Comparison of ENCODE assay signal across 14 cellular contexts in the genomic region with DNA sequence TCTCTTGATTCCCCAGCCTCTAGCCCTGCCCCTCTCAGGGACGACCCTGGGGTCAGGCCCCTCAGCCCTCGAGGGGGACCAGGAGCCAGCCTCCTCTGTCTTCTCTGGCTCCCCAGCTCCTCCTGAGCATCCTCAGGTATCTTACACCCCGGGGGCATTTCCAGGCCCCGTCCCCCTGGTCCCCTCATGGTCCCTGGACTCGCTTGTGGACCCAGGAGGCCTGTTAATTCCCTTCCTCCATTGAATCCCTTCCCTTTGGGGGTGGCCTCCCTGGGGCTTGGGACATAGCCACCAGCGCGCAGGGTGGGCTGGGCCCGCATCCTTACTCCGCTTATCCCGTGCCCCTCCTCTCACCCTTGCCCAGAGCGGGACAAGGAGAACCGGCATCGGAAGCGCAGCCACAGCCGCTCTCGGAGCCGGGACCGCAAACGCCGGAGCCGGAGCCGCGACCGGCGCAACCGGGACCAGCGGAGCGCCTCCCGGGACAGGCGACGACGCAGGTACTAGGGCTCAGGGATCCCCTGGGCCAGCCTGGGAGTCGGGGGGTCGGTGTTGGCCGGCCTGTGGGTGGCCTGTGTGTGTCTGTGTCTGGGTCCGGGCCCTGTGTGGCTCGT. TPM values are rescaled to one million over a fixed set of nuclear protein-coding genes. Genes with fewer than 3 reads are reported as not detected.
DNase-seq lines count a peak whose midpoint lies in the region; TF ChIP-seq lines count a peak whose summit lies in the region.
"Had no signal": no experiment of that assay in that cellular context is flagged by ENCODE, and none has a peak within 500 bp of the region (broad histone marks: within the 10 kb centered on the region; RNA-seq: fewer than 3 reads in every experiment).

No MANE protein-coding gene starts in this region.

- H3K36me3 Mint-ChIP-seq in activated naive CD4-positive, alpha-beta T cell treated with anti-CD3 and anti-CD28 coated beads, Interleukin-2, amount 50 U/mL, for 24 hours, result peaks cover 16% of the 10 kb centered on the region
- H3K36me3 Mint-ChIP-seq in glutamatergic neuron (ENCODE audit: unreplicated experiment), result no peaks in the 10 kb centered on the region

- H3K4me1 ChIP-seq in subcutaneous abdominal adipose tissue (ENCODE audit: control insufficient read depth in 5 of 5, insufficient read depth in 5 of 5, low read length in 5 of 5), result peaks cover 20 to 50% (median 43%) of the 10 kb centered on the region in 5 donors

- H3K4me3 ChIP-seq in SK-N-MC (no peak overlapping the region; the same call in 1 of the 2 replicates), subcutaneous abdominal adipose tissue (ENCODE audit: low read depth in 1 of 5, low read length in 5 of 5) (no peak overlapping the region)
- H3K4me3 ChIP-seq: SJSA1 had no signal

- TF ChIP-seq CTCF in glutamatergic neuron (IDR thresholded peaks at IDR 0.05; ENCODE audit: partially characterized antibody, unreplicated experiment), result no peak

- H3K9me3 ChIP-seq in SK-N-MC (ENCODE audit: low read depth, low read length) (no peaks in the 10 kb centered on the region), subcutaneous abdominal adipose tissue (ENCODE audit: control insufficient read depth in 5 of 5, low read length in 5 of 5) (no peaks in the 10 kb centered on the region)
- H3K9me3 ChIP-seq: SJSA1, spleen had no signal

- no peaks in the 10 kb centered on the region for H3K27me3 ChIP-seq in subcutaneous abdominal adipose tissue (ENCODE audit: control insufficient read depth in 5 of 5, insufficient read depth in 4 of 5, low read length in 5 of 5)
- H3K27me3 ChIP-seq: SJSA1, spleen had no signal

- H3K9me3 Mint-ChIP-seq in activated naive CD4-positive, alpha-beta T cell treated with anti-CD3 and anti-CD28 coated beads, Interleukin-2, amount 50 U/mL, for 24 hours, result no peaks in the 10 kb centered on the region
- peaks cover 19% of the 10 kb centered on the region for H3K9me3 Mint-ChIP-seq in glutamatergic neuron (ENCODE audit: unreplicated experiment)

- H3K27me3 Mint-ChIP-seq in activated naive CD4-positive, alpha-beta T cell treated with anti-CD3 and anti-CD28 coated beads, Interleukin-2, amount 50 U/mL, for 24 hours, result no peaks in the 10 kb centered on the region
- peaks cover 9% of the 10 kb centered on the region for H3K27me3 Mint-ChIP-seq in glutamatergic neuron (ENCODE audit: unreplicated experiment)

- H3K27ac Mint-ChIP-seq in activated naive CD4-positive, alpha-beta T cell treated with anti-CD3 and anti-CD28 coated beads, Interleukin-2, amount 50 U/mL, for 24 hours, result peak overlapping the region; percentile 92
- peak overlapping the region; percentile 84 for H3K27ac Mint-ChIP-seq in glutamatergic neuron (ENCODE audit: unreplicated experiment)

- H3K27ac ChIP-seq in SK-N-MC, result 0 out of 2 replicates have a peak overlapping the region, but pooled peaks have one; percentile 25
- H3K27ac ChIP-seq in subcutaneous abdominal adipose tissue (ENCODE audit: low read depth, low read length), result no peak overlapping the region
- H3K27ac ChIP-seq: SJSA1 had no signal

- no peak for DNase-seq in activated naive CD4-positive, alpha-beta T cell treated with Interleukin-2 at 50 U/mL for 16 hours
- DNase-seq in SK-N-MC (ENCODE audit: low read depth, low spot score) (no peak), glutamatergic neuron (no peak), CD1c-positive myeloid dendritic cell (ENCODE audit: extremely low spot score) (no peak), COLO668 (lab: John Stamatoyannopoulos, UW; ENCODE audit: unreplicated experiment) (no peak), DMS153 treated with DMSO at 0.1 percent for 48 hours (lab: John Stamatoyannopoulos, UW; ENCODE audit: unreplicated experiment) (no peak)
- DNase-seq: caudate nucleus, NCI-H1930, NCI-H774, nucleus accumbens, spleen had no signal

- peaks cover 55% of the 10 kb centered on the region for H3K4me1 Mint-ChIP-seq in activated naive CD4-positive, alpha-beta T cell treated with anti-CD3 and anti-CD28 coated beads, Interleukin-2, amount 50 U/mL, for 24 hours
- H3K4me1 Mint-ChIP-seq in glutamatergic neuron (ENCODE audit: low read depth, unreplicated experiment), result peaks cover 20% of the 10 kb centered on the region

- H3K36me3 ChIP-seq in SK-N-MC (ENCODE audit: insufficient read depth, low read length) (peaks cover 71% of the 10 kb centered on the region), subcutaneous abdominal adipose tissue (ENCODE audit: control insufficient read depth in 5 of 5, insufficient read depth in 5 of 5, low read length in 5 of 5) (peaks cover 0 to 52% (median 47%) of the 10 kb centered on the region in 5 donors)

- H3K9ac ChIP-seq in SK-N-MC (ENCODE audit: insufficient read length), result no peak overlapping the region
- H3K9ac ChIP-seq in subcutaneous abdominal adipose tissue (ENCODE audit: low read length in 5 of 5), result peak overlapping the region; percentile 2 to 62 (median 7)

- H3K4me3 Mint-ChIP-seq in activated naive CD4-positive, alpha-beta T cell treated with anti-CD3 and anti-CD28 coated beads, Interleukin-2, amount 50 U/mL, for 24 hours, result peak overlapping the region; percentile 93
- peak overlapping the region; percentile 72 for H3K4me3 Mint-ChIP-seq in glutamatergic neuron (ENCODE audit: unreplicated experiment)

RNA-seq across cellular contexts. Expression of gene U2AF2, which starts 4.1 kb away (rescaled TPM):
- 216 TPM for total RNA-seq in glutamatergic neuron (ENCODE audit: unreplicated experiment)

RNA-seq across cellular contexts. Expression of gene CCDC106, which starts 10.9 kb away (rescaled TPM):
- 32.1 TPM for total RNA-seq in glutamatergic neuron (ENCODE audit: unreplicated experiment)

RNA-seq across cellular contexts. Expression of gene ZNF581, which starts 15.5 kb away (rescaled TPM):
- total RNA-seq in glutamatergic neuron (ENCODE audit: unreplicated experiment), result 31.0 TPM

RNA-seq across cellular contexts. Expression of gene EPN1, which starts 16.1 kb away (rescaled TPM):
- 150 TPM for total RNA-seq in glutamatergic neuron (ENCODE audit: unreplicated experiment)

RNA-seq across cellular contexts. Expression of gene ZNF580, which starts 18.2 kb away (rescaled TPM):
- total RNA-seq in glutamatergic neuron (ENCODE audit: unreplicated experiment), result 43.6 TPM
